In genomic region chr5:109388407-109388806, GRCh38 we compare ENCODE assay signal across 17 cellular contexts. TPM values are rescaled to one million over a fixed set of nuclear protein-coding genes. Genes with fewer than 3 reads are reported as not detected.
DNase-seq lines count a peak whose midpoint lies in the region; ATAC-seq and TF ChIP-seq lines count a peak whose summit lies in the region.
"Had no signal": no experiment of that assay in that cellular context is flagged by ENCODE, and none has a peak within 500 bp of the region (broad histone marks: within the 10 kb centered on the region; RNA-seq: fewer than 3 reads in every experiment).

No MANE protein-coding gene starts in this region.

- intact Hi-C loops in tibial artery (cut with DNase I; ENCODE audit: low total_unique reads) = no loop called here

- H3K79me2 ChIP-seq in fibroblast of lung (ENCODE audit: control insufficient read depth, insufficient read depth, low read length) = peaks cover 74% of the 10 kb centered on the region

- H3K4me3 Mint-ChIP-seq in stimulated activated naive CD8-positive, alpha-beta T cell treated with anti-CD3 and anti-CD28 coated beads, Interleukin-15, Interleukin-2, amounts not matched to agents 100 ng/mL and 50 ng/mL, for 24 hours = no peak overlapping the region
- no peak overlapping the region for H3K4me3 Mint-ChIP-seq in stimulated activated naive CD8-positive, alpha-beta T cell treated with anti-CD3 and anti-CD28 coated beads, Interleukin-15, amount 100 ng/mL, for 72 hours
- no peak overlapping the region for H3K4me3 Mint-ChIP-seq in T-helper 17 cell
- H3K4me3 Mint-ChIP-seq: B cell had no signal

- peaks cover 78% of the 10 kb centered on the region for H3K4me1 Mint-ChIP-seq in stimulated activated naive CD8-positive, alpha-beta T cell treated with anti-CD3 and anti-CD28 coated beads, Interleukin-15, Interleukin-2, amounts not matched to agents 100 ng/mL and 50 ng/mL, for 24 hours (ENCODE audit: low read depth)
- H3K4me1 Mint-ChIP-seq in stimulated activated naive CD8-positive, alpha-beta T cell treated with anti-CD3 and anti-CD28 coated beads, Interleukin-15, amount 100 ng/mL, for 72 hours = peaks cover 81% of the 10 kb centered on the region
- H3K4me1 Mint-ChIP-seq in T-helper 17 cell = peaks cover 47% of the 10 kb centered on the region

- H3K9ac ChIP-seq in fibroblast of lung (ENCODE audit: insufficient read depth, low read length) = no peak overlapping the region

- peak overlapping the region; percentile 25 for H3K4me2 ChIP-seq in fibroblast of lung (ENCODE audit: extremely low read depth, insufficient read depth, low read length)

- H3K27me3 Mint-ChIP-seq in stimulated activated naive CD8-positive, alpha-beta T cell treated with anti-CD3 and anti-CD28 coated beads, Interleukin-15, Interleukin-2, amounts not matched to agents 100 ng/mL and 50 ng/mL, for 24 hours = no peaks in the 10 kb centered on the region
- no peaks in the 10 kb centered on the region for H3K27me3 Mint-ChIP-seq in stimulated activated naive CD8-positive, alpha-beta T cell treated with anti-CD3 and anti-CD28 coated beads, Interleukin-15, amount 100 ng/mL, for 72 hours
- no peaks in the 10 kb centered on the region for H3K27me3 Mint-ChIP-seq in T-helper 17 cell
- H3K27me3 Mint-ChIP-seq: B cell; naive thymus-derived CD4-positive, alpha-beta T cell had no signal

- H3K36me3 Mint-ChIP-seq in stimulated activated naive CD8-positive, alpha-beta T cell treated with anti-CD3 and anti-CD28 coated beads, Interleukin-15, Interleukin-2, amounts not matched to agents 100 ng/mL and 50 ng/mL, for 24 hours (ENCODE audit: low read depth) = peaks cover 50% of the 10 kb centered on the region
- H3K36me3 Mint-ChIP-seq in T-helper 17 cell (ENCODE audit: low read depth) = no peaks in the 10 kb centered on the region

- H3K36me3 ChIP-seq in fibroblast of lung (ENCODE audit: control insufficient read depth, insufficient read depth, low read length) = no peaks in the 10 kb centered on the region
- H3K36me3 ChIP-seq in tibial artery = no peaks in the 10 kb centered on the region
- H3K36me3 ChIP-seq: vagina had no signal

- H3K27ac ChIP-seq in fibroblast of lung (ENCODE audit: insufficient read depth, low read length) (no peak overlapping the region), tibial artery (no peak overlapping the region)
- H3K27ac ChIP-seq: vagina had no signal

- H3K27me3 ChIP-seq in fibroblast of lung (ENCODE audit: control insufficient read depth, insufficient read depth, low read length) (no peaks in the 10 kb centered on the region), tibial artery (no peaks in the 10 kb centered on the region)
- H3K27me3 ChIP-seq: vagina had no signal

- H3K4me1 ChIP-seq in fibroblast of lung (ENCODE audit: control insufficient read depth, extremely low read depth, insufficient read depth, low read length) = peaks cover 5% of the 10 kb centered on the region
- H3K4me1 ChIP-seq in tibial artery = peaks cover 0 to 87% (median 23%) of the 10 kb centered on the region in 4 donors

- ATAC-seq in stimulated activated naive CD8-positive, alpha-beta T cell treated with anti-CD3 and anti-CD28 coated beads, Interleukin-15, amount 100 ng/mL, for 72 hours = no peak
- ATAC-seq in T-helper 17 cell = no peak
- ATAC-seq: naive thymus-derived CD4-positive, alpha-beta T cell had no signal

- H3K4me3 ChIP-seq in fibroblast of lung (replicated peaks in 1 of 4; ENCODE audit: control extremely low read depth in 1 of 4, insufficient read depth in 1 of 4, low read depth in 3 of 4, low read length in 4 of 4) (no peak overlapping the region), tibial artery (no peak overlapping the region)
- H3K4me3 ChIP-seq: vagina had no signal

- no peak for DNase-seq in stimulated activated naive CD8-positive, alpha-beta T cell treated with anti-CD3 and anti-CD28 coated beads, Interleukin-15, amount 100 ng/mL, for 72 hours
- DNase-seq in T-helper 17 cell (no peak), fibroblast of lung (ENCODE audit: low read depth in 2 of 2) (peak; percentile 32 to 47), tibial artery (no peak), T-helper 1 cell (no peak), DMS53 (lab: John Stamatoyannopoulos, UW) (no peak)
- no peak for DNase-seq in activated T-cell treated with anti-CD3 and anti-CD28 coated beads, Interleukin-2, amount 50 U/mL, for 1 hour
- DNase-seq: activated naive CD4-positive, alpha-beta T cell treated with Interleukin-2 at 50 U/mL for 16 hours; naive thymus-derived CD4-positive, alpha-beta T cell; NCI-H1092; right cardiac atrium; stimulated activated CD4-positive, alpha-beta T cell treated with anti-CD3 and anti-CD28 coated beads, Interleukin-4, amount 100 ng/mL, for 4 hours; stimulated activated naive CD4-positive, alpha-beta T cell; T-helper 9 cell had no signal

- H3K27ac Mint-ChIP-seq in stimulated activated naive CD8-positive, alpha-beta T cell treated with anti-CD3 and anti-CD28 coated beads, Interleukin-15, Interleukin-2, amounts not matched to agents 100 ng/mL and 50 ng/mL, for 24 hours = peak overlapping the region; percentile 22
- no peak overlapping the region for H3K27ac Mint-ChIP-seq in stimulated activated naive CD8-positive, alpha-beta T cell treated with anti-CD3 and anti-CD28 coated beads, Interleukin-15, amount 100 ng/mL, for 72 hours
- H3K27ac Mint-ChIP-seq in T-helper 17 cell = peak overlapping the region; percentile 19
- H3K27ac Mint-ChIP-seq: B cell had no signal

- no peak overlapping the region for H2AFZ ChIP-seq in fibroblast of lung (ENCODE audit: low read length)

- H4K20me1 ChIP-seq in fibroblast of lung (ENCODE audit: control insufficient read depth, extremely low read depth, insufficient read depth, low read length) = peaks cover 6% of the 10 kb centered on the region

- H3K9me3 Mint-ChIP-seq in stimulated activated naive CD8-positive, alpha-beta T cell treated with anti-CD3 and anti-CD28 coated beads, Interleukin-15, Interleukin-2, amounts not matched to agents 100 ng/mL and 50 ng/mL, for 24 hours = no peaks in the 10 kb centered on the region
- H3K9me3 Mint-ChIP-seq in stimulated activated naive CD8-positive, alpha-beta T cell treated with anti-CD3 and anti-CD28 coated beads, Interleukin-15, amount 100 ng/mL, for 72 hours = peaks cover 11 to 15% of the 10 kb centered on the region in 2 donors

- TF ChIP-seq CTCF in fibroblast of lung (conservative IDR thresholded peaks at IDR 0.05 in 1 of 2, IDR thresholded peaks at IDR 0.05 in 1 of 2; ENCODE audit: low read depth in 1 of 2, low read length in 2 of 2) (no peak), tibial artery (IDR thresholded peaks at IDR 0.05) (no peak)

- H3K9me3 ChIP-seq in T-helper 17 cell (ENCODE audit: control insufficient read depth, low read length, poor library complexity, severe bottlenecking) (no peaks in the 10 kb centered on the region), fibroblast of lung (ENCODE audit: control insufficient read depth, insufficient read depth, low read depth, low read length) (no peaks in the 10 kb centered on the region), tibial artery (no peaks in the 10 kb centered on the region)
- H3K9me3 ChIP-seq: vagina had no signal

RNA-seq across cellular contexts. Expression of gene PJA2, which starts 21.4 kb away (rescaled TPM):
- total RNA-seq in T-helper 17 cell (10 to 100 TPM; 63.9 to 68.0 TPM), fibroblast of lung (74.5 and 82.7 TPM in 2 replicates)
- 78.4 and 107 TPM in 2 replicates for polyA plus RNA-seq in fibroblast of lung
- 50.3 and 64.0 TPM in 2 replicates for polyA plus RNA-seq in fibroblast of lung (2012)
- 28.8 and 31.7 TPM in 2 replicates for polyA minus RNA-seq in fibroblast of lung (ENCODE audit: low replicate concordance)

Comparison
In these comparisons a context has a peak if more than half of its experiments do, and no peak if none do; other contexts are left out.
1. H3K27ac Mint-ChIP-seq: peak in stimulated activated naive CD8-positive, alpha-beta T cell treated with anti-CD3 and anti-CD28 coated beads, Interleukin-15, Interleukin-2, amounts not matched to agents 100 ng/mL and 50 ng/mL, for 24 hours (single experiment) and T-helper 17 cell (single experiment); none in stimulated activated naive CD8-positive, alpha-beta T cell treated with anti-CD3 and anti-CD28 coated beads, Interleukin-15, amount 100 ng/mL, for 72 hours (0 of 2).
2. DNase-seq: peak in fibroblast of lung (2 of 2); none in stimulated activated naive CD8-positive, alpha-beta T cell treated with anti-CD3 and anti-CD28 coated beads, Interleukin-15, amount 100 ng/mL, for 72 hours (0 of 2), T-helper 17 cell (0 of 3), tibial artery (0 of 2), activated T-cell treated with anti-CD3 and anti-CD28 coated beads, Interleukin-2, amount 50 U/mL, for 1 hour (single experiment), T-helper 1 cell (0 of 5) and DMS53 (single experiment).